ENCODE assay signal across 8 cellular contexts in the genomic region with DNA sequence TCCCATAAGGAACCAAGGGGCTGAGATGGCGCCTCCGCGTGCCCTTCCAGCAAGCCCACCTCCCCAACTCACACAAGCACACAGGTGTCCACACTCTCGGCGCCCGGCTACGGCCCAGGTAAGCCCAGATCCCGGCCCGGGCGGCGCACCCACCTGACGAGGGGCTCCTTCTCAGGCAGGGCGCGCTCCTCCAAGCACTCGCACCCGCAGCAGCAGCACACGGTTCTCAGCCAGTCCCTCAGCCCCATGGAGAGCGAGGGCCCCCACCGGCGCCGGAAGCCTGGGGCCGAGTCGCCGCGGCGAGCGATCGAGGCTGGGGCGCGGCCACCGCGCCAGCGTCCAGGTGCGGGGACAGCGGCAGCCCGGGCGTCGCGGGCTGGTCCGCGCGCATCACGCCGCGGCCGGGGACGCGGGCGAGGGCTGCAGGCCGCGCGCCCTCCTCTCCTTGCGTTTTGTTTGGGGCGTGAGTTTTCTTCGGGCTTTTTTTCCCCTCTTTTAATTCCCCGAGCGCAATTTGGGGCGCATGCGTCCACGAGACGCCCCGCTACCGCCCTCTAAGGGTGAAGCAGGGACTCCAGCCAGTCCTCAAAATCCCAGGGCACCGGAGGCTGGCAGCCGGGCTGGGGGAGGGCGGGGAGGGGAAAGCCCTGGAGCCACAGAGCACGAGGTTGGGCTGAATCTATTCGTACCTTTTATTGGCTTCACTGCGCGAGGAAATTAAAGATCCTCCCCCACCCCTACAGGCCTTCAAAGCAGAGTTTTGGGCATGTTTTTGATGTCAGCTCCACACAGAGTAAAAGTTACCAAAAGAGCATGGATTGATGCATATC. TPM values are rescaled to one million over a fixed set of nuclear protein-coding genes. Genes with fewer than 3 reads are reported as not detected.
DNase-seq lines count a peak whose midpoint lies in the region.

A gene with protein sequence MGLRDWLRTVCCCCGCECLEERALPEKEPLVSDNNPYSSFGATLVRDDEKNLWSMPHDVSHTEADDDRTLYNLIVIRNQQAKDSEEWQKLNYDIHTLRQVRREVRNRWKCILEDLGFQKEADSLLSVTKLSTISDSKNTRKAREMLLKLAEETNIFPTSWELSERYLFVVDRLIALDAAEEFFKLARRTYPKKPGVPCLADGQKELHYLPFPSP (minus strand): TSS at position 472 of the 830 bp plus-strand sequence. CDS start 224 bp downstream, at position 248.

- H3K36me3 ChIP-seq in HAP-1 (replicated peaks) = no peaks in the 10 kb centered on the region
- H3K36me3 ChIP-seq in SJSA1 = no peaks in the 10 kb centered on the region

- H3K4me1 ChIP-seq in HAP-1 (peaks cover 14% of the 10 kb centered on the region), SJSA1 (replicated peaks) (peaks cover 10% of the 10 kb centered on the region)

- H3K27me3 ChIP-seq in HAP-1 (ENCODE audit: low read depth) (no peaks in the 10 kb centered on the region), SJSA1 (replicated peaks) (peaks cover 6% of the 10 kb centered on the region; the same call in 1 of the 2 replicates)

- DNase-seq in GDM1 (lab: John Stamatoyannopoulos, UW) = peak; percentile 63
- DNase-seq in HAP-1 (ENCODE audit: low spot score in 2 of 2) = peak; percentile 80 to 94
- DNase-seq in M059J (ENCODE audit: low read depth) = peak; percentile 76
- peak; percentile 40 to 73 for DNase-seq in SJSA1 (ENCODE audit: low read depth in 1 of 2, low spot score in 2 of 2)
- peak; percentile 37 to 73 (median 64) for DNase-seq in activated naive CD4-positive, alpha-beta T cell (lab: John Stamatoyannopoulos, UW)
- DNase-seq in germinal center (ENCODE audit: low spot score) = peak; percentile 90
- DNase-seq in occipital lobe (lab: John Stamatoyannopoulos, UW) = peak; percentile 51
- peak; percentile 80 for DNase-seq in superior temporal gyrus (ENCODE audit: extremely low spot score)

- H3K27ac ChIP-seq in SJSA1 = no peak within 1 kb of the TSS

- no peaks in the 10 kb centered on the region for H3K9me3 ChIP-seq in HAP-1
- peaks cover 3% of the 10 kb centered on the region; the same call in 1 of the 2 replicates for H3K9me3 ChIP-seq in SJSA1 (replicated peaks)

- in situ Hi-C loops in HAP-1 (cut with MboI; ENCODE audit: low sequenced_read_pairs) = no loop called here

- peak within 1 kb of the TSS; percentile 71 for H3K4me3 ChIP-seq in HAP-1
- H3K4me3 ChIP-seq in SJSA1 = peak within 1 kb of the TSS; percentile 72

RNA-seq across cellular contexts. Expression of the gene that starts here (rescaled TPM):
- 3.6 and 4.0 TPM in 2 replicates for total RNA-seq in M059J (2014; rRNA removed; shearing (Covaris generic))
- total RNA-seq in SJSA1 (2014; rRNA removed; shearing (Covaris generic)) = 0.22 and 1.9 TPM in 2 replicates
- 2.5 TPM for total RNA-seq in occipital lobe
